20 cellular contexts compared by ENCODE assay signal in genomic region chr9:120561699-120562098, GRCh38.
"Had no signal": no experiment of that assay in that cellular context is flagged by ENCODE, and none has a peak within 500 bp of the region (broad histone marks: within the 10 kb centered on the region; RNA-seq: fewer than 3 reads in every experiment).

No MANE protein-coding gene starts in this region.

- H3K4me1 Mint-ChIP-seq: nephron, neural progenitor cell had no signal

- H3K9me3 Mint-ChIP-seq: naive thymus-derived CD4-positive, alpha-beta T cell; nephron; neural progenitor cell; stimulated activated naive CD8-positive, alpha-beta T cell treated with anti-CD3 and anti-CD28 coated beads, Interleukin-15, amount 100 ng/mL, for 72 hours had no signal

- DNase-seq: dermis blood vessel endothelial cell; effector memory CD4-positive, alpha-beta T cell; foreskin keratinocyte; heart left ventricle; kidney; left cardiac atrium; left lung; mammary epithelial cell; mesendoderm; midbrain; naive thymus-derived CD4-positive, alpha-beta T cell; spleen; stimulated activated naive CD4-positive, alpha-beta T cell; stimulated activated naive CD8-positive, alpha-beta T cell treated with anti-CD3 and anti-CD28 coated beads, Interleukin-15, amount 100 ng/mL, for 72 hours; transverse colon; upper lobe of right lung; uterus had no signal

- H3K27ac Mint-ChIP-seq: naive thymus-derived CD4-positive, alpha-beta T cell; neural progenitor cell; stimulated activated naive CD8-positive, alpha-beta T cell treated with anti-CD3 and anti-CD28 coated beads, Interleukin-15, amount 100 ng/mL, for 72 hours had no signal

- H3K4me3 Mint-ChIP-seq: naive thymus-derived CD4-positive, alpha-beta T cell; nephron; neural progenitor cell; stimulated activated naive CD8-positive, alpha-beta T cell treated with anti-CD3 and anti-CD28 coated beads, Interleukin-15, amount 100 ng/mL, for 72 hours had no signal

- H3K27me3 Mint-ChIP-seq: naive thymus-derived CD4-positive, alpha-beta T cell; stimulated activated naive CD8-positive, alpha-beta T cell treated with anti-CD3 and anti-CD28 coated beads, Interleukin-15, amount 100 ng/mL, for 72 hours had no signal

- ATAC-seq: foreskin keratinocyte; gastroesophageal sphincter; heart left ventricle; left cardiac atrium; left lung; naive thymus-derived CD4-positive, alpha-beta T cell; stimulated activated naive CD8-positive, alpha-beta T cell treated with anti-CD3 and anti-CD28 coated beads, Interleukin-15, amount 100 ng/mL, for 72 hours; upper lobe of right lung had no signal
